1 cellular context compared by ENCODE assay signal in genomic region chrX:41275661-41276609, GRCh38.
TF ChIP-seq lines count a peak whose summit lies in the region.

No MANE protein-coding gene starts in this region.

TF ChIP-seq in HEK293, 187 proteins besides CTCF, POLR2A, EP300 and RAD21 (continued from another document and continues in another):
- TF ChIP-seq KLF16 (tag by site-specific recombination; IDR thresholded peaks at IDR 0.05) (peak; percentile 64), HOXA7 (CRISPR knock-in tag; IDR thresholded peaks at IDR 0.05; ENCODE audit: borderline replicate concordance) (no peak), ZNF398 (tag by site-specific recombination; IDR thresholded peaks at IDR 0.05) (peak; percentile 90), ZNF280C (tag by site-specific recombination; IDR thresholded peaks at IDR 0.05) (no peak), KLF8 (tag by site-specific recombination; IDR thresholded peaks at IDR 0.05) (no peak; the same call in 1 of the 2 replicates), ZNF112 (tag by site-specific recombination; IDR thresholded peaks at IDR 0.05) (no peak), ZNF202 (tag by site-specific recombination; IDR thresholded peaks at IDR 0.05; ENCODE audit: borderline replicate concordance) (no peak), GLI2 (tag by site-specific recombination; IDR thresholded peaks at IDR 0.05; ENCODE audit: borderline replicate concordance, low read depth) (no peak), ZNF24 (tag by site-specific recombination; IDR thresholded peaks at IDR 0.05) (0 out of 2 replicates have a peak, but pooled peaks have one; percentile 42), ZNF391 (tag by site-specific recombination; IDR thresholded peaks at IDR 0.05; ENCODE audit: borderline replicate concordance, low read depth) (no peak), ZSCAN23 (tag by site-specific recombination; IDR thresholded peaks at IDR 0.05) (no peak), OVOL3 (tag by site-specific recombination; IDR thresholded peaks at IDR 0.05) (no peak), ZBTB10 (tag by site-specific recombination; IDR thresholded peaks at IDR 0.05) (peak; percentile 51; the same call in 1 of the 2 replicates), ZNF311 (tag by site-specific recombination; IDR thresholded peaks at IDR 0.05; ENCODE audit: borderline replicate concordance) (no peak), ZNF776 (tag by site-specific recombination; IDR thresholded peaks at IDR 0.05; ENCODE audit: borderline replicate concordance) (no peak), ZSCAN16 (tag by site-specific recombination; IDR thresholded peaks at IDR 0.05) (no peak), ZNF704 (tag by site-specific recombination; IDR thresholded peaks at IDR 0.05) (no peak), HIC1 (tag by site-specific recombination; IDR thresholded peaks at IDR 0.05) (peak; percentile 55), RBAK (tag by site-specific recombination; IDR thresholded peaks at IDR 0.05) (no peak), ZNF221 (tag by site-specific recombination; IDR thresholded peaks at IDR 0.05; ENCODE audit: borderline replicate concordance) (no peak), SCRT1 (tag by site-specific recombination; IDR thresholded peaks at IDR 0.05; ENCODE audit: borderline replicate concordance) (no peak), GLIS1 (tag by site-specific recombination; IDR thresholded peaks at IDR 0.05) (peak; percentile 81), ZNF416 (tag by site-specific recombination; IDR thresholded peaks at IDR 0.05) (no peak), ZFP3 (tag by site-specific recombination; IDR thresholded peaks at IDR 0.05; ENCODE audit: low read depth) (no peak), ZNF10 (tag by site-specific recombination; IDR thresholded peaks at IDR 0.05) (no peak), ZNF184 (tag by site-specific recombination; IDR thresholded peaks at IDR 0.05) (no peak), ZBTB48 (tag by site-specific recombination; IDR thresholded peaks at IDR 0.05) (peak; percentile 80), TSHZ1 (tag by site-specific recombination; IDR thresholded peaks at IDR 0.05; ENCODE audit: borderline replicate concordance) (no peak), GFI1B (tag by site-specific recombination; IDR thresholded peaks at IDR 0.05) (no peak; the same call in 1 of the 2 replicates), FEZF1 (tag by site-specific recombination; IDR thresholded peaks at IDR 0.05) (no peak), ZNF624 (tag by site-specific recombination; IDR thresholded peaks at IDR 0.05) (no peak), PRDM2 (tag by site-specific recombination; IDR thresholded peaks at IDR 0.05; ENCODE audit: borderline replicate concordance) (no peak), ZNF580 (tag by site-specific recombination; IDR thresholded peaks at IDR 0.05) (no peak), ZNF214 (tag by site-specific recombination; IDR thresholded peaks at IDR 0.05; ENCODE audit: borderline replicate concordance) (no peak), SALL2 (tag by site-specific recombination; IDR thresholded peaks at IDR 0.05; ENCODE audit: borderline replicate concordance) (no peak), ATF2 (tag by site-specific recombination; IDR thresholded peaks at IDR 0.05; ENCODE audit: low read depth) (no peak), ZNF843 (tag by site-specific recombination; IDR thresholded peaks at IDR 0.05) (0 out of 2 replicates have a peak, but pooled peaks have one; percentile 45), ZNF266 (tag by site-specific recombination; IDR thresholded peaks at IDR 0.05; ENCODE audit: low read depth) (no peak)
